ENCODE assay signal across 1 cellular context in genomic region chr1:207825719-207826556, GRCh38.
TF ChIP-seq lines count a peak whose summit lies in the region.

No MANE protein-coding gene starts in this region.

TF ChIP-seq in K562, 482 proteins besides CTCF, POLR2A, EP300 and RAD21 (continued from another document):
- TF ChIP-seq CTCFL (IDR thresholded peaks at IDR 0.05; ENCODE audit: borderline replicate concordance, insufficient read depth, low read depth, low read length, poor library complexity, severe bottlenecking), result no peak
- TF ChIP-seq ZBTB7A (IDR thresholded peaks at IDR 0.05; ENCODE audit: borderline replicate concordance, control insufficient read depth, low read depth, low read length), result peak; percentile 24; the same call in 1 of the 2 replicates
- TF ChIP-seq RHOXF2B (CRISPR knock-in tag; conservative IDR thresholded peaks at IDR 0.05), result no peak
- TF ChIP-seq NR4A1 (CRISPR knock-in tag; IDR thresholded peaks at IDR 0.05), result 0 out of 2 replicates have a peak, but pooled peaks have one; percentile 9
- peak; percentile 79; the same call in 1 of the 2 replicates for TF ChIP-seq NR4A1 (tag; IDR thresholded peaks at IDR 0.05)
- peak; percentile 95 for TF ChIP-seq ZNF12 (CRISPR knock-in tag; IDR thresholded peaks at IDR 0.05)
- TF ChIP-seq GMEB1 (CRISPR knock-in tag; IDR thresholded peaks at IDR 0.05), result peak; percentile 52
- 0 out of 2 replicates have a peak, but pooled peaks have one; percentile 55 for TF ChIP-seq THRB (CRISPR knock-in tag; conservative IDR thresholded peaks at IDR 0.05)
- TF ChIP-seq RBM14 (IDR thresholded peaks at IDR 0.05; ENCODE audit: borderline replicate concordance, insufficient read depth, low read depth, low read length), result no peak
- TF ChIP-seq FOXK2 (conservative IDR thresholded peaks at IDR 0.05 in 1 of 2, IDR thresholded peaks at IDR 0.05 in 1 of 2; ENCODE audit: low read depth in 2 of 2), result peak; percentile 80 to 84
- no peak for TF ChIP-seq ZNF57 (CRISPR knock-in tag; IDR thresholded peaks at IDR 0.05)
- TF ChIP-seq RAD51 (IDR thresholded peaks at IDR 0.05; ENCODE audit: borderline replicate concordance, low read depth), result 0 out of 2 replicates have a peak, but pooled peaks have one; percentile 14
- TF ChIP-seq RB1 (IDR thresholded peaks at IDR 0.05; ENCODE audit: low read depth), result no peak
- TF ChIP-seq BRF1 (IDR thresholded peaks at IDR 0.05; ENCODE audit: borderline replicate concordance, extremely low read depth, insufficient read length), result no peak
- TF ChIP-seq BCOR (IDR thresholded peaks at IDR 0.05), result peak; percentile 58; the same call in 1 of the 2 replicates
- 0 out of 2 replicates have a peak, but pooled peaks have one; percentile 28 for TF ChIP-seq MITF (IDR thresholded peaks at IDR 0.05)
- peak; percentile 77 for TF ChIP-seq CREB1 (IDR thresholded peaks at IDR 0.05)
- peak; percentile 71 for TF ChIP-seq CREB1 (CRISPR knock-in tag; IDR thresholded peaks at IDR 0.05)
- TF ChIP-seq HDAC8 (tag; IDR thresholded peaks at IDR 0.05), result no peak
- 0 out of 4 replicates have a peak, but pooled peaks of 1 of the 2 experiments have one; percentile 69 for TF ChIP-seq TEAD1 (CRISPR knock-in tag; IDR thresholded peaks at IDR 0.05)
- TF ChIP-seq RCOR1 (IDR thresholded peaks at IDR 0.05; ENCODE audit: borderline replicate concordance in 1 of 2, low read depth in 2 of 2, low read length in 2 of 2), result peak in 1 of 2 experiments; percentile 88; a peak in 2 of 4 replicates
- peak; percentile 53; the same call in 1 of the 2 replicates for TF ChIP-seq MAFK (IDR thresholded peaks at IDR 0.05; ENCODE audit: low read length)
- peak in 1 of 2 experiments; percentile 61; a peak in 1 of 4 replicates for TF ChIP-seq NONO (IDR thresholded peaks at IDR 0.05; ENCODE audit: low read depth in 2 of 2, low read length in 1 of 2)
- peak in 1 of 2 experiments; percentile 59; a peak in 1 of 4 replicates for TF ChIP-seq ZNF318 (IDR thresholded peaks at IDR 0.05; ENCODE audit: borderline replicate concordance in 1 of 2, low read depth in 1 of 2)
- peak; percentile 58; the same call in 1 of the 2 replicates for TF ChIP-seq NR2C2 (CRISPR knock-in tag; IDR thresholded peaks at IDR 0.05)
- TF ChIP-seq NR2C2 (tag; IDR thresholded peaks at IDR 0.05), result peak; percentile 91
- 0 out of 2 replicates have a peak, but pooled peaks have one; percentile 66 for TF ChIP-seq ZNF551 (CRISPR knock-in tag; IDR thresholded peaks at IDR 0.05)
- peak; percentile 54 for TF ChIP-seq VEZF1 (CRISPR knock-in tag; IDR thresholded peaks at IDR 0.05)
- TF ChIP-seq EWSR1 (IDR thresholded peaks at IDR 0.05; ENCODE audit: borderline replicate concordance, low read depth, partially characterized antibody), result no peak
- TF ChIP-seq ZNF395 (CRISPR knock-in tag; IDR thresholded peaks at IDR 0.05), result peak; percentile 69
